8 cellular contexts compared by ENCODE assay signal in genomic region chr20:62804021-62804631, GRCh38. TPM values are rescaled to one million over a fixed set of nuclear protein-coding genes. Genes with fewer than 3 reads are reported as not detected.
DNase-seq lines count a peak whose midpoint lies in the region; ATAC-seq and TF ChIP-seq lines count a peak whose summit lies in the region.

No MANE protein-coding gene starts in this region.

- H3K4me3 ChIP-seq in SK-N-SH (ENCODE audit: low read depth in 2 of 2, low read length in 1 of 2): peak overlapping the region; percentile 85 to 92
- H3K4me3 ChIP-seq in foreskin fibroblast (ENCODE audit: low read depth in 1 of 2, low read length in 2 of 2): peak overlapping the region; percentile 33 to 51
- H3K4me3 ChIP-seq in adrenal gland: peak overlapping the region in 2 of 4 donors; percentile 81 to 95

- POLR2A ChIA-PET in SK-N-SH (lab: Yijun Ruan, JAX): interaction anchor here (0.6 to 1.4 kb wide), 3 partner anchors 10 to 245 kb away, joined by 3 read pairs; no protein-coding TSS in a partner anchor

- TF ChIP-seq EP300 in SK-N-SH (IDR thresholded peaks at IDR 0.05; ENCODE audit: borderline replicate concordance in 1 of 2, low read depth in 1 of 2, low read length in 1 of 2): no peak

- TF ChIP-seq POLR2A in adrenal gland (IDR thresholded peaks at IDR 0.05): no peak

- no peaks in the 10 kb centered on the region for H3K9me3 ChIP-seq in SK-N-SH
- no peaks in the 10 kb centered on the region for H3K9me3 ChIP-seq in adrenal gland (replicated peaks in 1 of 3)

- H3K4me1 Mint-ChIP-seq in activated T-cell treated with anti-CD3 and anti-CD28 coated beads, Interleukin-2, amount 50 U/mL, for 24 hours (ENCODE audit: low read depth): peaks cover 32% of the 10 kb centered on the region

- peak overlapping the region; percentile 41; the same call in 1 of the 2 replicates for H3K9ac ChIP-seq in SK-N-SH

- peak overlapping the region; percentile 94 for H2AFZ ChIP-seq in SK-N-SH (ENCODE audit: low read depth)

- no peak for ATAC-seq in GM19023 (IDR thresholded peaks at IDR 0.05; ENCODE audit: unreplicated experiment)

- H3K4me1 ChIP-seq in SK-N-SH (ENCODE audit: control insufficient read depth in 1 of 2, insufficient read depth in 2 of 2, low read depth in 1 of 2, low read length in 1 of 2): peaks cover 10 to 27% of the 10 kb centered on the region in 2 experiments; a peak in 2 of 4 replicates
- peaks cover 12 to 17% of the 10 kb centered on the region in 2 donors for H3K4me1 ChIP-seq in adrenal gland (replicated peaks in 1 of 2)

- TF ChIP-seq CTCF in SK-N-SH (IDR thresholded peaks at IDR 0.05) (no peak), foreskin fibroblast (IDR thresholded peaks at IDR 0.05; ENCODE audit: low read depth, low read length) (no peak), adrenal gland (IDR thresholded peaks at IDR 0.05) (no peak)

- H3K79me2 ChIP-seq in SK-N-SH (ENCODE audit: insufficient read depth): peaks cover 30% of the 10 kb centered on the region

- DNase-seq in activated T-cell treated with anti-CD3 and anti-CD28 coated beads, Interleukin-2, amount 50 U/mL, for 24 hours: peak; percentile 66
- DNase-seq in activated T-cell treated with anti-CD3 and anti-CD28 coated beads for 4 hours: no peak
- DNase-seq in SK-N-SH: peak; percentile 64
- no peak for DNase-seq in foreskin fibroblast
- DNase-seq in stimulated activated CD8-positive, alpha-beta memory T cell treated with anti-CD3 and anti-CD28 coated beads, Interleukin-4, amount 100 ng/mL, for 48 hours: peak; percentile 47
- no peak for DNase-seq in adrenal gland
- no peak for DNase-seq in COR-L47 (lab: John Stamatoyannopoulos, UW)

- H3K27ac ChIP-seq in SK-N-SH (ENCODE audit: low read depth in 2 of 2, low read length in 1 of 2): peak overlapping the region; percentile 33 to 67; a peak in 3 of 4 replicates
- peak overlapping the region in 2 of 5 donors; percentile 80 to 83 for H3K27ac ChIP-seq in adrenal gland

- peaks cover 61% of the 10 kb centered on the region for H3K36me3 Mint-ChIP-seq in activated T-cell treated with anti-CD3 and anti-CD28 coated beads, Interleukin-2, amount 50 U/mL, for 24 hours (ENCODE audit: low read depth)

- TF ChIP-seq RAD21 in SK-N-SH (IDR thresholded peaks at IDR 0.05; ENCODE audit: low read length): no peak

- peak overlapping the region; percentile 96; the same call in 1 of the 2 replicates for H3K4me2 ChIP-seq in SK-N-SH

- H3K9me3 Mint-ChIP-seq in activated T-cell treated with anti-CD3 and anti-CD28 coated beads, Interleukin-2, amount 50 U/mL, for 24 hours: no peaks in the 10 kb centered on the region

- H3F3A ChIP-seq in SK-N-SH (replicated peaks; ENCODE audit: insufficient read depth): peaks cover 12% of the 10 kb centered on the region

- peak overlapping the region; percentile 79 for H3K4me3 Mint-ChIP-seq in activated T-cell treated with anti-CD3 and anti-CD28 coated beads, Interleukin-2, amount 50 U/mL, for 24 hours

- no peaks in the 10 kb centered on the region for H3K27me3 ChIP-seq in SK-N-SH (ENCODE audit: insufficient read depth)
- no peaks in the 10 kb centered on the region for H3K27me3 ChIP-seq in adrenal gland

- intact Hi-C loops in adrenal gland (cut with DNase I): no loop called here

- H4K20me1 ChIP-seq in SK-N-SH (ENCODE audit: insufficient read depth): peaks cover 25% of the 10 kb centered on the region

- 43% methylated on average over 12 of the region's 25 CpGs for WGBS in SK-N-SH (ENCODE audit: low lambda C conversion rate)
- WGBS in adrenal gland, 4 donors: 22 to 74% (median 37%) methylated on average over 2 to 25 of the region's 25 CpGs

- no peaks in the 10 kb centered on the region for H3K27me3 Mint-ChIP-seq in activated T-cell treated with anti-CD3 and anti-CD28 coated beads, Interleukin-2, amount 50 U/mL, for 24 hours

- H3K27ac Mint-ChIP-seq in activated T-cell treated with anti-CD3 and anti-CD28 coated beads, Interleukin-2, amount 50 U/mL, for 24 hours: peak overlapping the region; percentile 93

- CTCF ChIA-PET in SK-N-SH (lab: Yijun Ruan, JAX): interaction anchor here (0.6 to 3.8 kb wide), 4 partner anchors 11 to 110 kb away, joined by 3 to 17 read pairs (median 8); no protein-coding TSS in a partner anchor

- H3K9me2 ChIP-seq in SK-N-SH: no peaks in the 10 kb centered on the region

- H3K36me3 ChIP-seq in SK-N-SH (replicated peaks in 1 of 2; ENCODE audit: control insufficient read depth in 1 of 2, insufficient read depth in 2 of 2, low read length in 1 of 2) (peaks cover 24 to 33% of the 10 kb centered on the region in 2 experiments), adrenal gland (replicated peaks in 1 of 2) (peaks cover 0 to 34% of the 10 kb centered on the region in 2 donors)

TF ChIP-seq in SK-N-SH, 30 proteins besides CTCF, POLR2A, EP300 and RAD21:
- TF ChIP-seq USF1 (IDR thresholded peaks at IDR 0.05; ENCODE audit: borderline replicate concordance, low read depth) (no peak), FOXJ3 (CRISPR knock-in tag; IDR thresholded peaks at IDR 0.05) (no peak), GATA2 (CRISPR knock-in tag; IDR thresholded peaks at IDR 0.05) (no peak), EZH2phosphoT487 (IDR thresholded peaks at IDR 0.05; ENCODE audit: borderline replicate concordance, low read depth) (no peak), CHD2 (IDR thresholded peaks at IDR 0.05; ENCODE audit: low read length, partially characterized antibody) (no peak), MAX (IDR thresholded peaks at IDR 0.05; ENCODE audit: low read depth) (no peak)
TF ChIP-seq in SK-N-SH: peak in this region for 0.

RNA-seq across cellular contexts. Expression of gene OGFR, which starts 0.5 kb away (rescaled TPM):
- polyA plus RNA-seq in SK-N-SH (2012; rRNA removed): 52.9 and 60.8 TPM in 2 replicates
- polyA plus RNA-seq in SK-N-SH (2012; cell fraction: cytosol; rRNA removed): 25.9 and 35.3 TPM in 2 replicates
- polyA plus RNA-seq in SK-N-SH (2012; cell fraction: nucleus; rRNA removed): 96.1 and 137 TPM in 2 replicates
- 10 to 100 TPM; 24.3 to 61.4 (median 45.0) TPM for total RNA-seq in adrenal gland
- polyA plus RNA-seq in adrenal gland: 100 to 1,000 TPM in 1 of 3 donors, 10 to 100 TPM in 1, 1 to 10 TPM in 1; 9.3 to 157 (median 68.5) TPM

RNA-seq across cellular contexts. Expression of gene MRGBP, which starts 7.9 kb away (rescaled TPM):
- polyA plus RNA-seq in SK-N-SH (2012; rRNA removed) (20.0 and 22.0 TPM in 2 replicates), adrenal gland (10 to 100 TPM in 2 of 3 donors, 1 to 10 TPM in 1; 3.9 to 11.3 (median 10.1) TPM)
- 18.2 and 20.7 TPM in 2 replicates for polyA plus RNA-seq in SK-N-SH (2012; cell fraction: cytosol; rRNA removed)
- polyA plus RNA-seq in SK-N-SH (2012; cell fraction: nucleus; rRNA removed): 22.9 and 26.5 TPM in 2 replicates
- total RNA-seq in adrenal gland: 10 to 100 TPM in 2 of 8 donors, 1 to 10 TPM in 6; 4.3 to 12.8 (median 8.6) TPM

RNA-seq across cellular contexts. Expression of gene COL9A3, which starts 12.7 kb away (rescaled TPM):
- polyA plus RNA-seq in SK-N-SH (2012; rRNA removed): 1.3 and 2.5 TPM in 2 replicates
- polyA plus RNA-seq in SK-N-SH (2012; cell fraction: cytosol; rRNA removed): 1.2 and 1.7 TPM in 2 replicates
- polyA plus RNA-seq in SK-N-SH (2012; cell fraction: nucleus; rRNA removed): 6.2 and 7.8 TPM in 2 replicates
- 1 to 10 TPM in 3 of 8 donors, under 1 TPM in 5; 0.43 to 2.2 (median 0.86) TPM for total RNA-seq in adrenal gland
- polyA plus RNA-seq in adrenal gland: 10 to 100 TPM in 2 of 3 donors, under 1 TPM in 1; 0.22 to 27.8 (median 12.1) TPM

RNA-seq across cellular contexts. Expression of gene TCFL5, which starts 57.5 kb away (rescaled TPM):
- 10.1 and 11.2 TPM in 2 replicates for polyA plus RNA-seq in SK-N-SH (2012; rRNA removed)
- polyA plus RNA-seq in SK-N-SH (2012; cell fraction: cytosol; rRNA removed): 14.5 and 14.6 TPM in 2 replicates
- 8.8 and 12.4 TPM in 2 replicates for polyA plus RNA-seq in SK-N-SH (2012; cell fraction: nucleus; rRNA removed)
- total RNA-seq in adrenal gland: 10 to 100 TPM in 1 of 8 donors, 1 to 10 TPM in 7; 4.6 to 12.0 (median 6.8) TPM
- 1 to 10 TPM; 3.5 to 5.8 (median 3.9) TPM for polyA plus RNA-seq in adrenal gland

Comparison
In these comparisons a context has a peak if more than half of its experiments do, and no peak if none do; other contexts are left out.
1. DNase-seq: peak in activated T-cell treated with anti-CD3 and anti-CD28 coated beads, Interleukin-2, amount 50 U/mL, for 24 hours (single experiment), SK-N-SH (single experiment) and stimulated activated CD8-positive, alpha-beta memory T cell treated with anti-CD3 and anti-CD28 coated beads, Interleukin-4, amount 100 ng/mL, for 48 hours (single experiment); none in activated T-cell treated with anti-CD3 and anti-CD28 coated beads for 4 hours (single experiment), foreskin fibroblast (0 of 2), adrenal gland (0 of 7) and COR-L47 (single experiment).